8 cellular contexts compared by ENCODE assay signal in the genomic region with DNA sequence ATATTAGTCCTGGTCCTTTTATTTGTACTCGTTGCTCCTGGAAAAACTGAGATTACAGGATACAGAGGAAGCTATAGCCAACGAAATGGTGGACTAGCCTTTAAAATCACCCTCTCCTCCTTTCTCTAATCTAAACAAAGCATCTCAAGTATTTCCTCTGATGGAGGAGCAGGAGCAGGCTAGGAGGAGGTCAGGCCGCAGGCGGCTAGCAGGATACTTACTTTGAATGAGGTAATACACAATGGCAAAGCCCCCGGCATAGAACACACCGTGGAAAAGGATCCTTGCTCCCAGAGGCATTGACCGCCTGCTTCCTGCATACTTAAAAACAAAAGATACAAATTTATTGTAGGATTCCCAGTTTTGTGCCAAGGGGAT.
A peak's percentile ranks its signal among the peaks of the same experiment; 100 is the strongest.
DNase-seq lines count a peak whose midpoint lies in the region; ATAC-seq and TF ChIP-seq lines count a peak whose summit lies in the region.

No MANE protein-coding gene starts in this region.

- no peak for TF ChIP-seq CTCF in GM06990 (IDR thresholded peaks at IDR 0.05; ENCODE audit: insufficient read depth, low read length, poor library complexity, severe bottlenecking)
- no peak for TF ChIP-seq CTCF in SU-DHL-6 (IDR thresholded peaks at IDR 0.05; ENCODE audit: insufficient read depth, low read length, poor library complexity, severe bottlenecking)
- no peak for TF ChIP-seq CTCF in fibroblast of pulmonary artery (IDR thresholded peaks at IDR 0.05; ENCODE audit: low read length, missing control alignments)

- H3K4me3 ChIP-seq in GM06990 (replicated peaks; ENCODE audit: low read depth, low read length) (peak overlapping the region; percentile 18; the same call in 1 of the 2 replicates), SU-DHL-6 (ENCODE audit: insufficient read depth, low read length, poor library complexity, severe bottlenecking) (peak overlapping the region; percentile 21), fibroblast of pulmonary artery (replicated peaks; ENCODE audit: low read depth, low read length) (peak overlapping the region; percentile 34)

- no peaks in the 10 kb centered on the region for H3K9me3 ChIP-seq in SU-DHL-6 (ENCODE audit: insufficient read depth, low read length)

- peak overlapping the region; percentile 98 for H3K27ac ChIP-seq in SU-DHL-6 (ENCODE audit: low read depth, low read length)

- H3K36me3 ChIP-seq in GM06990 (ENCODE audit: control insufficient read depth, insufficient read depth, low read length), result peaks cover 5% of the 10 kb centered on the region
- H3K36me3 ChIP-seq in SU-DHL-6 (ENCODE audit: low read length), result no peaks in the 10 kb centered on the region

- no peak for DNase-seq in GM06990 (ENCODE audit: extremely low read depth, insufficient read length)
- DNase-seq in fibroblast of pulmonary artery (ENCODE audit: low read depth), result peak; percentile 84
- peak; percentile 42 for DNase-seq in retina
- no peak for DNase-seq in GDM1 (lab: John Stamatoyannopoulos, UW)
- DNase-seq in amygdala (lab: John Stamatoyannopoulos, UW), result no peak
- DNase-seq in activated CD4-positive, CD25-positive, alpha-beta regulatory T cell treated with anti-CD3 and anti-CD28 coated beads, Interleukin-2, amount 50 U/mL, for 72 hours, result no peak

- no peaks in the 10 kb centered on the region for H3K9me2 ChIP-seq in SU-DHL-6 (replicated peaks; ENCODE audit: insufficient read depth, low read length)

- H2AFZ ChIP-seq in SU-DHL-6 (ENCODE audit: low read depth, low read length, severe bottlenecking), result no peak overlapping the region

- H3K27me3 ChIP-seq in GM06990 (replicated peaks; ENCODE audit: control insufficient read depth, insufficient read depth, low read length), result no peaks in the 10 kb centered on the region
- no peaks in the 10 kb centered on the region for H3K27me3 ChIP-seq in SU-DHL-6 (ENCODE audit: low read length)

- H3K79me2 ChIP-seq in SU-DHL-6 (ENCODE audit: insufficient read depth, low read length), result peaks cover 29% of the 10 kb centered on the region

- peak overlapping the region; percentile 70 for H3K9ac ChIP-seq in SU-DHL-6 (ENCODE audit: low read length)

- ATAC-seq in HG03378 (IDR thresholded peaks at IDR 0.05; ENCODE audit: unreplicated experiment), result no peak

- peaks cover 90% of the 10 kb centered on the region for H3F3A ChIP-seq in SU-DHL-6 (ENCODE audit: insufficient read depth)

- peak overlapping the region; percentile 96 for H3K4me2 ChIP-seq in SU-DHL-6 (ENCODE audit: low read depth, low read length, poor library complexity, severe bottlenecking)

- no peaks in the 10 kb centered on the region for H4K20me1 ChIP-seq in SU-DHL-6 (ENCODE audit: low read depth, low read length)

Comparison
In these comparisons a context has a peak if more than half of its experiments do, and no peak if none do; other contexts are left out.
1. DNase-seq: peak in fibroblast of pulmonary artery (single experiment) and retina (single experiment); none in GM06990 (single experiment), GDM1 (single experiment), amygdala (0 of 56) and activated CD4-positive, CD25-positive, alpha-beta regulatory T cell treated with anti-CD3 and anti-CD28 coated beads, Interleukin-2, amount 50 U/mL, for 72 hours (single experiment).
2. Peak in every context shown above with its lines, with median percentiles within 50 percentile points of each other: H3K4me3 ChIP-seq.